ENCODE assay signal across 23 cellular contexts in genomic region chr7:38334163-38334562, GRCh38.
DNase-seq lines count a peak whose midpoint lies in the region; ATAC-seq and TF ChIP-seq lines count a peak whose summit lies in the region.
"Had no signal": no experiment of that assay in that cellular context is flagged by ENCODE, and none has a peak within 500 bp of the region (broad histone marks: within the 10 kb centered on the region; RNA-seq: fewer than 3 reads in every experiment).

No MANE protein-coding gene starts in this region.

- no peak overlapping the region for H2AFZ ChIP-seq in DND-41 (ENCODE audit: low read depth, low read length)
- H2AFZ ChIP-seq: GM23338 had no signal

- no peaks in the 10 kb centered on the region for H3K36me3 Mint-ChIP-seq in T-helper 2 cell treated with Interferon-gamma antibody and Interleukin-4, amounts not matched to agents 5 μg/mL and 100 μg/mL, for 36 hours (ENCODE audit: low read depth)
- no peaks in the 10 kb centered on the region for H3K36me3 Mint-ChIP-seq in activated naive CD8-positive, alpha-beta T cell treated with anti-CD3 and anti-CD28 coated beads, Interleukin-2, amount 10 ng/mL, durations not matched to agents 7 days and 5 days
- no peaks in the 10 kb centered on the region for H3K36me3 Mint-ChIP-seq in nephron progenitor cell (ENCODE audit: low read depth)
- H3K36me3 Mint-ChIP-seq: activated naive CD4-positive, alpha-beta T cell treated with anti-CD3 and anti-CD28 coated beads, Interleukin-2, amount 10 ng/mL, durations not matched to agents 7 days and 5 days had no signal

- H3K4me3 ChIP-seq in DND-41 (ENCODE audit: low read depth in 1 of 2, low read length in 2 of 2), result peak overlapping the region in 1 of 2 experiments; percentile 66; a peak in 1 of 4 replicates
- H3K4me3 ChIP-seq: ascending aorta, GM23338, psoas muscle, thoracic aorta had no signal

- intact Hi-C loops in left cardiac atrium (cut with DNase I), result no loop called here

- ATAC-seq in DND-41 (ENCODE audit: insufficient read depth, low read depth), result no peak
- ATAC-seq in activated naive CD8-positive, alpha-beta T cell treated with anti-CD3 and anti-CD28 coated beads, Interleukin-2, amount 10 ng/mL, durations not matched to agents 7 days and 5 days (ENCODE audit: low read depth), result no peak
- ATAC-seq in left cardiac atrium, result no peak
- no peak for ATAC-seq in esophagus mucosa
- ATAC-seq: GM23338, psoas muscle had no signal

- H4K20me1 ChIP-seq in DND-41 (ENCODE audit: insufficient read depth, low read length), result no peaks in the 10 kb centered on the region

- no peaks in the 10 kb centered on the region for H3K27me3 Mint-ChIP-seq in T-helper 2 cell treated with Interferon-gamma antibody and Interleukin-4, amounts not matched to agents 5 μg/mL and 100 μg/mL, for 36 hours (ENCODE audit: low read depth)
- no peaks in the 10 kb centered on the region for H3K27me3 Mint-ChIP-seq in activated naive CD8-positive, alpha-beta T cell treated with anti-CD3 and anti-CD28 coated beads, Interleukin-2, amount 10 ng/mL, durations not matched to agents 7 days and 5 days
- H3K27me3 Mint-ChIP-seq in nephron progenitor cell (ENCODE audit: low read depth, poor library complexity), result peaks cover 2% of the 10 kb centered on the region

- no peaks in the 10 kb centered on the region; the same call in 1 of the 2 replicates for H3K36me3 ChIP-seq in DND-41 (ENCODE audit: insufficient read depth, low read length)
- H3K36me3 ChIP-seq: ascending aorta, thoracic aorta had no signal

- H3K79me2 ChIP-seq in DND-41 (ENCODE audit: insufficient read depth, low read length), result peaks cover 25% of the 10 kb centered on the region

- no peaks in the 10 kb centered on the region for H3K9me3 ChIP-seq in DND-41 (ENCODE audit: insufficient read depth, low read length, severe bottlenecking)
- H3K9me3 ChIP-seq: ascending aorta, psoas muscle, thoracic aorta had no signal

- DNase-seq in T-helper 2 cell treated with Interferon-gamma antibody and Interleukin-4, amounts not matched to agents 5 μg/mL and 100 μg/mL, for 36 hours (ENCODE audit: low spot score), result no peak
- DNase-seq in T-helper 2 cell, result no peak
- DNase-seq in DND-41, result no peak
- no peak for DNase-seq in activated naive CD8-positive, alpha-beta T cell treated with anti-CD3 and anti-CD28 coated beads, Interleukin-2, amount 10 ng/mL, durations not matched to agents 7 days and 5 days
- no peak for DNase-seq in nephron progenitor cell
- no peak for DNase-seq in left cardiac atrium
- DNase-seq in T-helper 9 cell, result no peak
- DNase-seq: activated CD4-positive, alpha-beta T cell treated with anti-CD3 and anti-CD28 coated beads for 1 hour; activated CD8-positive, alpha-beta memory T cell treated with anti-CD3 and anti-CD28 coated beads, Interleukin-2, amount 50 U/mL, for 4 hours; activated naive CD4-positive, alpha-beta T cell treated with anti-CD3 and anti-CD28 coated beads, Interleukin-2, amount 10 ng/mL, durations not matched to agents 7 days and 5 days; AML-193; cerebellar nuclear complex; effector CD4-positive, alpha-beta T cell; foreskin melanocyte; Kasumi-1; NCI-H1092; NCI-H2029 treated with DMSO at 0.1 percent for 48 hours; NCI-H345; psoas muscle had no signal

- peak overlapping the region; percentile 44; the same call in 1 of the 2 replicates for H3K27ac ChIP-seq in DND-41 (ENCODE audit: low read length)
- H3K27ac ChIP-seq: ascending aorta, psoas muscle, thoracic aorta had no signal

- peaks cover 38% of the 10 kb centered on the region for H3K4me1 Mint-ChIP-seq in T-helper 2 cell treated with Interferon-gamma antibody and Interleukin-4, amounts not matched to agents 5 μg/mL and 100 μg/mL, for 36 hours (ENCODE audit: low read depth)
- peaks cover 46% of the 10 kb centered on the region for H3K4me1 Mint-ChIP-seq in activated naive CD8-positive, alpha-beta T cell treated with anti-CD3 and anti-CD28 coated beads, Interleukin-2, amount 10 ng/mL, durations not matched to agents 7 days and 5 days
- peaks cover 51% of the 10 kb centered on the region for H3K4me1 Mint-ChIP-seq in nephron progenitor cell

- H3K9ac ChIP-seq in DND-41 (ENCODE audit: low read depth, low read length), result peak overlapping the region; percentile 63

- peak overlapping the region; percentile 64 for H3K4me3 Mint-ChIP-seq in T-helper 2 cell treated with Interferon-gamma antibody and Interleukin-4, amounts not matched to agents 5 μg/mL and 100 μg/mL, for 36 hours
- H3K4me3 Mint-ChIP-seq in activated naive CD8-positive, alpha-beta T cell treated with anti-CD3 and anti-CD28 coated beads, Interleukin-2, amount 10 ng/mL, durations not matched to agents 7 days and 5 days, result peak overlapping the region; percentile 87
- no peak overlapping the region for H3K4me3 Mint-ChIP-seq in nephron progenitor cell
- H3K4me3 Mint-ChIP-seq: activated naive CD4-positive, alpha-beta T cell treated with anti-CD3 and anti-CD28 coated beads, Interleukin-2, amount 10 ng/mL, durations not matched to agents 7 days and 5 days; GM23338 had no signal

- peaks cover 69% of the 10 kb centered on the region for H3K4me1 ChIP-seq in DND-41 (ENCODE audit: insufficient read depth, low read length)
- H3K4me1 ChIP-seq: ascending aorta, psoas muscle had no signal

- peak overlapping the region; percentile 70 for H3K27ac Mint-ChIP-seq in T-helper 2 cell treated with Interferon-gamma antibody and Interleukin-4, amounts not matched to agents 5 μg/mL and 100 μg/mL, for 36 hours
- H3K27ac Mint-ChIP-seq in activated naive CD8-positive, alpha-beta T cell treated with anti-CD3 and anti-CD28 coated beads, Interleukin-2, amount 10 ng/mL, durations not matched to agents 7 days and 5 days, result peak overlapping the region; percentile 77
- peak overlapping the region; percentile 5 for H3K27ac Mint-ChIP-seq in nephron progenitor cell
- H3K27ac Mint-ChIP-seq: activated naive CD4-positive, alpha-beta T cell treated with anti-CD3 and anti-CD28 coated beads, Interleukin-2, amount 10 ng/mL, durations not matched to agents 7 days and 5 days; GM23338 had no signal

- TF ChIP-seq CTCF in DND-41 (IDR thresholded peaks at IDR 0.05; ENCODE audit: borderline replicate concordance, extremely low read depth, low read length, poor library complexity, severe bottlenecking) (no peak), nephron progenitor cell (IDR thresholded peaks at IDR 0.05) (no peak)

- H3K27me3 ChIP-seq in DND-41 (ENCODE audit: insufficient read depth, low read length, poor library complexity), result no peaks in the 10 kb centered on the region
- H3K27me3 ChIP-seq: ascending aorta had no signal

- H3K4me2 ChIP-seq in DND-41 (ENCODE audit: insufficient read depth, low read length), result peak overlapping the region; percentile 85
- H3K4me2 ChIP-seq: GM23338 had no signal

- no peaks in the 10 kb centered on the region for H3K9me3 Mint-ChIP-seq in T-helper 2 cell treated with Interferon-gamma antibody and Interleukin-4, amounts not matched to agents 5 μg/mL and 100 μg/mL, for 36 hours
- H3K9me3 Mint-ChIP-seq in activated naive CD8-positive, alpha-beta T cell treated with anti-CD3 and anti-CD28 coated beads, Interleukin-2, amount 10 ng/mL, durations not matched to agents 7 days and 5 days, result no peaks in the 10 kb centered on the region
- H3K9me3 Mint-ChIP-seq in nephron progenitor cell, result no peaks in the 10 kb centered on the region
- H3K9me3 Mint-ChIP-seq: activated naive CD4-positive, alpha-beta T cell treated with anti-CD3 and anti-CD28 coated beads, Interleukin-2, amount 10 ng/mL, durations not matched to agents 7 days and 5 days; GM23338 had no signal

- POLR2A ChIA-PET in activated naive CD8-positive, alpha-beta T cell treated with anti-CD3 and anti-CD28 coated beads, Interleukin-2, amount 10 ng/mL, durations not matched to agents 7 days and 5 days (lab: Charles Lee), result no interaction called here

Comparison
In these comparisons a context has a peak if more than half of its experiments do, and no peak if none do; other contexts are left out.
1. H3K27ac Mint-ChIP-seq: peak in every context shown above with its lines; median percentile 77 in activated naive CD8-positive, alpha-beta T cell treated with anti-CD3 and anti-CD28 coated beads, Interleukin-2, amount 10 ng/mL, durations not matched to agents 7 days and 5 days; 70 in T-helper 2 cell treated with Interferon-gamma antibody and Interleukin-4, amounts not matched to agents 5 μg/mL and 100 μg/mL, for 36 hours; 5 in nephron progenitor cell.